Comparison of ENCODE assay signal across 13 cellular contexts in genomic region chr10:63722537-63722936, GRCh38.
DNase-seq lines count a peak whose midpoint lies in the region; ATAC-seq and TF ChIP-seq lines count a peak whose summit lies in the region.
"Had no signal": no experiment of that assay in that cellular context is flagged by ENCODE, and none has a peak within 500 bp of the region (broad histone marks: within the 10 kb centered on the region; RNA-seq: fewer than 3 reads in every experiment).

No MANE protein-coding gene starts in this region.

- DNase-seq in Right ventricle myocardium superior, result no peak
- DNase-seq in prostate gland (ENCODE audit: low spot score), result peak; percentile 79
- DNase-seq in HAP-1 (ENCODE audit: low spot score in 2 of 2), result no peak
- DNase-seq in midbrain (lab: John Stamatoyannopoulos, UW), result no peak
- no peak for DNase-seq in DMS 273 treated with DMSO at 0.1 percent for 48 hours (lab: John Stamatoyannopoulos, UW)
- DNase-seq: Kasumi-1, naive B cell, NCI-H345, SJCRH30 had no signal

- WGBS in prostate gland, result 12% methylated on average over 5 of the region's 5 CpGs

- ATAC-seq in Right ventricle myocardium superior (ENCODE audit: poor library complexity), result peak; percentile 40
- no peak for ATAC-seq in GM18870 (IDR thresholded peaks at IDR 0.05; ENCODE audit: unreplicated experiment)

- TF ChIP-seq POLR2A in prostate gland (IDR thresholded peaks at IDR 0.05), result no peak

- in situ Hi-C loops in HAP-1 (cut with MboI; ENCODE audit: low sequenced_read_pairs), result loop anchor here (10.0 kb wide), 1 partner anchor 88 kb away; no protein-coding TSS in a partner anchor

- H3K4me3 ChIP-seq in prostate gland, result no peak overlapping the region
- H3K4me3 ChIP-seq in HAP-1, result no peak overlapping the region
- H3K4me3 ChIP-seq: BLaER1 treated with 17β-estradiol and CSF1 and Interleukin-3, amounts not matched to agents 10 nM and 100 nM; SJCRH30 had no signal

- no peaks in the 10 kb centered on the region for H3K36me3 ChIP-seq in prostate gland
- no peaks in the 10 kb centered on the region for H3K36me3 ChIP-seq in HAP-1 (replicated peaks)
- H3K36me3 ChIP-seq: BLaER1 treated with 17β-estradiol and CSF1 and Interleukin-3, amounts not matched to agents 10 nM and 100 nM; SJCRH30 had no signal

- intact Hi-C loops in Right ventricle myocardium superior (cut with DNase I) (no loop called here), prostate gland (cut with DNase I) (loop anchor here (5.0 kb wide), 2 partner anchors 505 to 555 kb away; no protein-coding TSS in a partner anchor)

- H3K4me1 ChIP-seq in prostate gland (replicated peaks) (no peaks in the 10 kb centered on the region), HAP-1 (no peaks in the 10 kb centered on the region)
- H3K4me1 ChIP-seq: SJCRH30 had no signal

- no peak for TF ChIP-seq CTCF in C4-2B (conservative IDR thresholded peaks at IDR 0.05)
- TF ChIP-seq CTCF in VCaP (conservative IDR thresholded peaks at IDR 0.05), result no peak
- no peak for TF ChIP-seq CTCF in prostate gland (IDR thresholded peaks at IDR 0.05)

- no peaks in the 10 kb centered on the region for H3K27me3 ChIP-seq in prostate gland (replicated peaks; ENCODE audit: insufficient read depth)
- peaks cover 20% of the 10 kb centered on the region for H3K27me3 ChIP-seq in HAP-1 (ENCODE audit: low read depth)
- H3K27me3 ChIP-seq: BLaER1 treated with 17β-estradiol and CSF1 and Interleukin-3, amounts not matched to agents 10 nM and 100 nM; SJCRH30 had no signal

- no peaks in the 10 kb centered on the region for H3K9me3 ChIP-seq in prostate gland
- no peaks in the 10 kb centered on the region for H3K9me3 ChIP-seq in HAP-1
- H3K9me3 ChIP-seq: SJCRH30 had no signal

- H3K27ac ChIP-seq in C4-2B (peak overlapping the region; percentile 45), VCaP (peak overlapping the region; percentile 90), prostate gland (peak overlapping the region; percentile 70 to 71)
- H3K27ac ChIP-seq: BLaER1 treated with 17β-estradiol and CSF1 and Interleukin-3, amounts not matched to agents 10 nM and 100 nM; SJCRH30 had no signal
